Comparison of ENCODE assay signal across 8 cellular contexts in the genomic region with DNA sequence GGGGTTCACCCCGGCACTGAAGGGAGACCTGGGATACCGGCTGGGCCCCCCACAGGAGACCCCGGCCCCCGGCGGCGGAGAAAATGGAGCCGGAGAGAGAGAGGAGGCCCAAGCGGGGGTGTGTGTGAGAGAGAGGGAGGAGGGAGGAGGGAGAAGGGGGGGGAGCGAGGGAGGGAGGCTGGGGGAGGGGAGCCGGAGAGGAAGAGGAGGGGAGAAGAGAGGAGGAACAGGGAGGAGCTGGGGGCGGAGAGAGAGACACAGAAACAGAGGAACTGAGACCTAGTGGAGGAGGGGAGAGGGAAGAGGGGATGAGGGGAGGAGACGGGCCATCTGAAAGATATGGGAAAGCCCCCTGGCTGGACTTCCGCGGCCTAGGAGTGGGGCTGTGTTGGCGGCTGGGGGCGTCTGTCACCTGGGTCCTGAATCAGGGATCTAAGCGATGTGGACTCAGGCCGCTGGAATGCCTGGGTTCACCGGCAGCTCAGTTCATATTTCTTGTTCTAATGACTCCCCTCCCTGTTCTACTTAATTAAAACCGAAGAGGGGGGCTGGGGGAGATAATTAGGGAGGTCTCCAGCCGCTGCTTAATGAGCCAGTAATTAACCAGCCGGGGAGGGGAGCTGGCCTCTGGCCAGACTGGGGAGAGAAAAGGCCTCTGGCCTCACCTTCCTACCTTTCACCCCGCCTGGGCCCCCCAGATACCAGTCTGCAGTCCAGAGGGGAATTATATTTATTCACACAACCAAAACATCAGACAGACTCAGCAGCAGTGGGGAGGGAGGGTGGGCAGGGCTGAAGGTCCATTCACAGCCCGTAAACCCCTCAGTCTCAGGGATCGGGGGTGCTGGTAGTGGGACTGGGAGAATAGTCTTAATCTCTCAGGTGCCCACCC. TPM values are rescaled to one million over a fixed set of nuclear protein-coding genes. Genes with fewer than 3 reads are reported as not detected.
DNase-seq lines count a peak whose midpoint lies in the region; ATAC-seq and TF ChIP-seq lines count a peak whose summit lies in the region.

A gene with protein sequence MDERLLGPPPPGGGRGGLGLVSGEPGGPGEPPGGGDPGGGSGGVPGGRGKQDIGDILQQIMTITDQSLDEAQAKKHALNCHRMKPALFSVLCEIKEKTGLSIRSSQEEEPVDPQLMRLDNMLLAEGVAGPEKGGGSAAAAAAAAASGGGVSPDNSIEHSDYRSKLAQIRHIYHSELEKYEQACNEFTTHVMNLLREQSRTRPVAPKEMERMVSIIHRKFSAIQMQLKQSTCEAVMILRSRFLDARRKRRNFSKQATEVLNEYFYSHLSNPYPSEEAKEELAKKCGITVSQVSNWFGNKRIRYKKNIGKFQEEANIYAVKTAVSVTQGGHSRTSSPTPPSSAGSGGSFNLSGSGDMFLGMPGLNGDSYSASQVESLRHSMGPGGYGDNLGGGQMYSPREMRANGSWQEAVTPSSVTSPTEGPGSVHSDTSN (minus strand): TSS at position 149 of the 892 bp plus-strand sequence. CDS start 287 bp downstream, outside the sequence.

- no peaks in the 10 kb centered on the region for H3K27me3 ChIP-seq in vagina

- peak; percentile 54 for DNase-seq in GM04503 (ENCODE audit: low read depth)
- peak; percentile 37 to 52 for DNase-seq in NCI-H1930 (lab: John Stamatoyannopoulos, UW)
- DNase-seq in T-helper 9 cell, result peak; percentile 64
- DNase-seq in astrocyte of the cerebellum (ENCODE audit: low read depth), result peak; percentile 74
- peak; percentile 73 for DNase-seq in hepatic stellate cell (ENCODE audit: low spot score)
- DNase-seq in renal cortical epithelial cell (ENCODE audit: low read depth), result peak; percentile 81
- DNase-seq in vagina (ENCODE audit: extremely low spot score in 2 of 2), result peak in 1 of 2 donors; percentile 97

- peaks cover 74% of the 10 kb centered on the region for H3K4me1 ChIP-seq in vagina

- no peaks in the 10 kb centered on the region for H3K9me3 ChIP-seq in vagina

- H3K36me3 ChIP-seq in vagina, result peaks cover 0 to 19% of the 10 kb centered on the region in 2 donors

- in situ Hi-C loops in astrocyte of the cerebellum (cut with HindIII; ENCODE audit: low sequenced_read_pairs), result no loop called here

- peak; percentile 92 to 93 for TF ChIP-seq POLR2A in vagina (IDR thresholded peaks at IDR 0.05)

- no peak for TF ChIP-seq CTCF in astrocyte of the cerebellum (IDR thresholded peaks at IDR 0.05; ENCODE audit: low read depth, low read length, missing control alignments)
- no peak for TF ChIP-seq CTCF in vagina (IDR thresholded peaks at IDR 0.05)

- peak within 1 kb of the TSS; percentile 74 for H3K4me3 ChIP-seq in astrocyte of the cerebellum (ENCODE audit: low read depth, low read length)
- peak within 1 kb of the TSS; percentile 57 to 85 for H3K4me3 ChIP-seq in vagina

- H3K27ac ChIP-seq in vagina, result peak within 1 kb of the TSS; percentile 99

- ATAC-seq in HG02763 (IDR thresholded peaks at IDR 0.05; ENCODE audit: unreplicated experiment), result peak; percentile 69

- intact Hi-C loops in vagina (cut with DNase I), result no loop called here

RNA-seq across cellular contexts. Expression of the gene that starts here (rescaled TPM):
- total RNA-seq in renal cortical epithelial cell (32.0 and 55.9 TPM in 2 replicates), vagina (49.4 TPM)
